Comparison of ENCODE assay signal across 25 cellular contexts in the genomic region with DNA sequence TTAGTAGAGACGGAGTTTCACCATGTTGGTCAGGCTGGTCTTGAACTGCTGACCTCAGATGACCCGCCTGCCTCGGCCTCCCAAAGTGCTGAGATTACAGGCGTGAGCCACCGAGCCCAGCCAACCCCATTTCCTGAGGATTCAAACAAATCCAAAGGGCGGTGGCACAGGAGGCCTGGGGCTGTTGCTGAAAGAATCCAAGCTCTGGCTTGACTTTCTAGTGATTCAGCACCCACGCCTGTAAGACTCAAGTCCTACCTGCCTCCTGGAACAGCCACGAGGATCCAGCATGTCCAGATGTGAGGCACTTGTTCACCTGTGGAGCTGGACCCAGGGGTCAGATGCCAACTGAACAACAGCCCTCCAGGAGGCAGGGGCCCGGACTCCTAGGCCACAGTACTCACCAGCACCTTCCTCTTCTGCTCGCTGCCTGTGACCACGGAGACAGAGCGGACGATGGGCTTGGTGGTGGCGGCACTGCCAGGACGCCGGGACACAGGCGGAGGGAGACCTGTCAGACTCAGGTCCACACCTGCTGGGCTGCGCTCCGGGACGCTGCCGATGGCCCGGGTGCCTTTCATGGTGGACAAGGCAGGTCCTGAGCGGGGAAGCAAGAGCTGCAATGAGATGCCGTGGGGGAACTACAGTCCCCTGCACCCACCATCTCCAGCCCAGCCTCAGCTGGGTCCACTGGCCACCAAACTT. TPM values are rescaled to one million over a fixed set of nuclear protein-coding genes. Genes with fewer than 3 reads are reported as not detected.
"Had no signal": no experiment of that assay in that cellular context is flagged by ENCODE, and none has a peak within 500 bp of the region (broad histone marks: within the 10 kb centered on the region; RNA-seq: fewer than 3 reads in every experiment).

No MANE protein-coding gene starts in this region.

- H3K27me3 ChIP-seq: breast epithelium, Peyer's patch, SJCRH30 had no signal

- H3K36me3 ChIP-seq: breast epithelium, Peyer's patch had no signal

- H3K27me3 Mint-ChIP-seq: activated B cell treated with CpG ODN at 0.5 μM for 24 hours; activated CD8-positive, alpha-beta memory T cell treated with anti-CD3 and anti-CD28 coated beads, Interleukin-2, amount 10 ng/mL, durations not matched to agents 7 days and 5 days; activated naive CD4-positive, alpha-beta T cell treated with anti-CD3 and anti-CD28 coated beads, Interleukin-2, amount 50 U/mL, for 24 hours; activated T-cell treated with anti-CD3 and anti-CD28 coated beads, Interleukin-2, amount 50 U/mL, for 24 hours had no signal

- H3K27ac Mint-ChIP-seq: activated B cell treated with CpG ODN at 0.5 μM for 24 hours; activated CD4-positive, alpha-beta T cell treated with anti-CD3 and anti-CD28 coated beads, Interleukin-2, amount 10 ng/mL, durations not matched to agents 24 days and 14 days; activated CD8-positive, alpha-beta memory T cell treated with anti-CD3 and anti-CD28 coated beads, Interleukin-2, amount 10 ng/mL, durations not matched to agents 7 days and 5 days; activated naive CD4-positive, alpha-beta T cell treated with anti-CD3 and anti-CD28 coated beads, Interleukin-2, amount 50 U/mL, for 24 hours; activated T-cell treated with anti-CD3 and anti-CD28 coated beads, Interleukin-2, amount 50 U/mL, for 24 hours; activated T-helper 1 cell treated with anti-CD3 and anti-CD28 coated beads, Interleukin-12 subunit alpha, Interleukin-12 subunit beta, Interleukin-2, Interleukin-4 antibody, amounts not matched to agents 30 ng/mL and 10 ng/mL and 1 ng/mL, durations not matched to agents 14 hours and 24 hours and 36 hours had no signal

- ATAC-seq: activated CD8-positive, alpha-beta memory T cell treated with anti-CD3 and anti-CD28 coated beads, Interleukin-2, amount 10 ng/mL, durations not matched to agents 7 days and 5 days had no signal

- H3K36me3 Mint-ChIP-seq: activated CD8-positive, alpha-beta memory T cell treated with anti-CD3 and anti-CD28 coated beads, Interleukin-2, amount 10 ng/mL, durations not matched to agents 7 days and 5 days; activated naive CD4-positive, alpha-beta T cell treated with anti-CD3 and anti-CD28 coated beads, Interleukin-2, amount 50 U/mL, for 24 hours had no signal

- H3K9me3 ChIP-seq: breast epithelium, Peyer's patch, SJCRH30, SK-N-SH had no signal

- H3K27ac ChIP-seq: breast epithelium, Peyer's patch, SJCRH30 had no signal

- H3K4me3 ChIP-seq: breast epithelium, Peyer's patch, SJCRH30 had no signal

- H3K9me3 Mint-ChIP-seq: activated B cell treated with CpG ODN at 0.5 μM for 24 hours; activated CD4-positive, alpha-beta T cell treated with anti-CD3 and anti-CD28 coated beads, Interleukin-2, amount 10 ng/mL, durations not matched to agents 24 days and 14 days; activated naive CD4-positive, alpha-beta T cell treated with anti-CD3 and anti-CD28 coated beads, Interleukin-2, amount 50 U/mL, for 24 hours; activated T-cell treated with anti-CD3 and anti-CD28 coated beads, Interleukin-2, amount 50 U/mL, for 24 hours; activated T-helper 1 cell treated with anti-CD3 and anti-CD28 coated beads, Interleukin-12 subunit alpha, Interleukin-12 subunit beta, Interleukin-2, Interleukin-4 antibody, amounts not matched to agents 30 ng/mL and 10 ng/mL and 1 ng/mL, durations not matched to agents 14 hours and 24 hours and 36 hours had no signal

- DNase-seq: activated B cell treated with CpG ODN at 0.5 μM for 24 hours; activated CD4-positive, alpha-beta T cell treated with anti-CD3 and anti-CD28 coated beads for 1 hour; activated CD4-positive, alpha-beta T cell treated with anti-CD3 and anti-CD28 coated beads, Interleukin-2, amount 10 ng/mL, durations not matched to agents 24 days and 14 days; activated CD4-positive, alpha-beta T cell treated with anti-CD3 and anti-CD28 coated beads, Interleukin-2, amount 50 U/mL, for 48 hours; activated CD8-positive, alpha-beta memory T cell treated with anti-CD3 and anti-CD28 coated beads, Interleukin-2, amount 10 ng/mL, durations not matched to agents 7 days and 5 days; activated effector memory CD4-positive, alpha-beta T cell treated with Interleukin-2 at 50 U/mL for 16 hours; activated naive CD4-positive, alpha-beta T cell; activated T-cell treated with anti-CD3 and anti-CD28 coated beads, Interleukin-2, amount 50 U/mL, for 24 hours; aorta; cerebellar nuclear complex; Kasumi-1; KBM-7; NCI-H1105 treated with DMSO at 0.1 percent for 48 hours; NCI-H1436 treated with DMSO at 0.1 percent for 48 hours; NCI-H187; NCI-H2081; NCI-H446; NCI-H524; Peyer's patch; SJCRH30; SK-N-SH had no signal

- H3K4me3 Mint-ChIP-seq: activated B cell treated with CpG ODN at 0.5 μM for 24 hours; activated CD4-positive, alpha-beta T cell treated with anti-CD3 and anti-CD28 coated beads, Interleukin-2, amount 10 ng/mL, durations not matched to agents 24 days and 14 days; activated CD8-positive, alpha-beta memory T cell treated with anti-CD3 and anti-CD28 coated beads, Interleukin-2, amount 10 ng/mL, durations not matched to agents 7 days and 5 days; activated naive CD4-positive, alpha-beta T cell treated with anti-CD3 and anti-CD28 coated beads, Interleukin-2, amount 50 U/mL, for 24 hours; activated T-cell treated with anti-CD3 and anti-CD28 coated beads, Interleukin-2, amount 50 U/mL, for 24 hours; activated T-helper 1 cell treated with anti-CD3 and anti-CD28 coated beads, Interleukin-12 subunit alpha, Interleukin-12 subunit beta, Interleukin-2, Interleukin-4 antibody, amounts not matched to agents 30 ng/mL and 10 ng/mL and 1 ng/mL, durations not matched to agents 14 hours and 24 hours and 36 hours had no signal

RNA-seq across cellular contexts. Expression of gene PVALEF, which starts 54.3 kb away (rescaled TPM):
- total RNA-seq: activated B cell treated with CpG ODN at 0.5 μM for 24 hours; activated CD4-positive, alpha-beta T cell treated with anti-CD3 and anti-CD28 coated beads, Interleukin-2, amount 10 ng/mL, durations not matched to agents 24 days and 14 days; activated CD8-positive, alpha-beta memory T cell treated with anti-CD3 and anti-CD28 coated beads, Interleukin-2, amount 10 ng/mL, durations not matched to agents 7 days and 5 days; activated T-helper 1 cell treated with anti-CD3 and anti-CD28 coated beads, Interleukin-12 subunit alpha, Interleukin-12 subunit beta, Interleukin-2, Interleukin-4 antibody, amounts not matched to agents 30 ng/mL and 10 ng/mL and 1 ng/mL, durations not matched to agents 14 hours and 24 hours and 36 hours; aorta; breast epithelium; Peyer's patch; T-helper 1 cell treated with Interleukin-12 subunit alpha and Interleukin-12 subunit beta and Interleukin-4 antibody, amounts not matched to agents 30 ng/mL and 1 ng/mL, for 36 hours had no signal
- polyA plus RNA-seq: aorta, SK-N-SH had no signal
